ENCODE assay signal across 27 cellular contexts in genomic region chr3:22443834-22444233, GRCh38.
"Had no signal": no experiment of that assay in that cellular context is flagged by ENCODE, and none has a peak within 500 bp of the region (broad histone marks: within the 10 kb centered on the region; RNA-seq: fewer than 3 reads in every experiment).

No MANE protein-coding gene starts in this region.

- H3K4me3 ChIP-seq: stomach, suprapubic skin, testis, thoracic aorta, thyroid gland, tibial artery, tibial nerve, transverse colon, upper lobe of left lung, upper lobe of right lung, uterus, vagina had no signal

- DNase-seq: stimulated activated CD4-positive, alpha-beta T cell treated with anti-CD3 and anti-CD28 coated beads, Interleukin-2, amount 100 ng/mL, for 48 hours; stimulated activated CD4-positive, alpha-beta T cell treated with anti-CD3 and anti-CD28 coated beads, Interleukin-4, amount 100 ng/mL, for 1 hour; stimulated activated CD4-positive, alpha-beta T cell treated with anti-CD3 and anti-CD28 coated beads, Interleukin-4, amount 100 ng/mL, for 24 hours; stimulated activated CD4-positive, alpha-beta T cell treated with anti-CD3 and anti-CD28 coated beads, Interleukin-4, amount 100 ng/mL, for 4 hours; stimulated activated CD8-positive, alpha-beta memory T cell treated with anti-CD3 and anti-CD28 coated beads, Interleukin-4, amount 100 ng/mL, for 48 hours; stimulated activated naive B cell treated with anti-CD40 and anti-IgM and Interleukin-4, amounts not matched to agents 10 μg/mL and 1 μg/mL and 100 μg/mL, for 72 hours; stimulated activated naive CD4-positive, alpha-beta T cell; stimulated activated naive CD4-positive, alpha-beta T cell treated with Interleukin-2 at 50 U/mL for 16 hours; stimulated activated naive CD8-positive, alpha-beta T cell treated with anti-CD3 and anti-CD28 coated beads, Interleukin-15, amount 100 ng/mL, for 72 hours; stimulated activated naive CD8-positive, alpha-beta T cell treated with anti-CD3 and anti-CD28 coated beads, Interleukin-15, Interleukin-2, amounts not matched to agents 100 U/mL and 50 U/mL, for 24 hours; stomach; substantia nigra; testis; thyroid gland; tibial artery; transverse colon; trophoblast cell; upper lobe of left lung; upper lobe of right lung; uterus had no signal

- H3K36me3 ChIP-seq: stomach, suprapubic skin, thoracic aorta, thyroid gland, tibial artery, tibial nerve, transverse colon, upper lobe of left lung, upper lobe of right lung, uterus, vagina had no signal

- H3K27me3 ChIP-seq: stomach, suprapubic skin, testis, thyroid gland, tibial artery, tibial nerve, transverse colon, upper lobe of left lung, upper lobe of right lung, uterus, vagina had no signal

- FAIRE-seq: urothelium cell line had no signal

- H3K27ac ChIP-seq: stomach, suprapubic skin, testis, thoracic aorta, thyroid gland, tibial artery, tibial nerve, transverse colon, upper lobe of left lung, upper lobe of right lung, uterus, vagina had no signal

- ATAC-seq: stimulated activated effector memory CD8-positive, alpha-beta T cell treated with anti-CD3 and anti-CD28 coated beads, Interleukin-12 subunit alpha, Interleukin-12 subunit beta, amount 100 ng/mL, for 72 hours; stimulated activated memory B cell treated with anti-CD40 and anti-IgM and Interleukin-4, amounts not matched to agents 10 μg/mL and 1 μg/mL and 100 μg/mL, for 72 hours; stimulated activated naive B cell treated with anti-CD40 and anti-IgM and Interleukin-4, amounts not matched to agents 10 μg/mL and 1 μg/mL and 100 μg/mL, for 72 hours; stimulated activated naive CD8-positive, alpha-beta T cell treated with anti-CD3 and anti-CD28 coated beads, Interleukin-15, amount 100 ng/mL, for 72 hours; stimulated activated naive CD8-positive, alpha-beta T cell treated with anti-CD3 and anti-CD28 coated beads, Interleukin-15, Interleukin-2, amounts not matched to agents 100 U/mL and 50 U/mL, for 24 hours; upper lobe of right lung had no signal

- H3K4me1 ChIP-seq: stomach, suprapubic skin, testis, thyroid gland, tibial artery, tibial nerve, transverse colon, upper lobe of left lung, upper lobe of right lung, uterus, vagina had no signal

- H3K9me3 ChIP-seq: suprapubic skin, testis, thoracic aorta, thyroid gland, tibial artery, transverse colon, upper lobe of left lung, upper lobe of right lung, uterus, vagina had no signal
